In genomic region chr11:62791501-62792192, GRCh38 we compare ENCODE assay signal across 8 cellular contexts. TPM values are rescaled to one million over a fixed set of nuclear protein-coding genes. Genes with fewer than 3 reads are reported as not detected.
DNase-seq lines count a peak whose midpoint lies in the region; ATAC-seq and TF ChIP-seq lines count a peak whose summit lies in the region.

Gene TMEM223, minus strand, starts transcription at chr11:62792006. Its CDS starts 12 bp downstream, at chr11:62791994.

- peak within 1 kb of the TSS; percentile 87 for H3K4me3 ChIP-seq in AG10803 (ENCODE audit: low read length)
- H3K4me3 ChIP-seq in lower leg skin (ENCODE audit: low read depth, poor library complexity, severe bottlenecking): peak within 1 kb of the TSS; percentile 77

- peak; percentile 69 for ATAC-seq in GM19023 (IDR thresholded peaks at IDR 0.05; ENCODE audit: unreplicated experiment)
- ATAC-seq in HG03354 (IDR thresholded peaks at IDR 0.05; ENCODE audit: poor library complexity, severe bottlenecking, unreplicated experiment): peak; percentile 76

- DNase-seq in AG10803 (ENCODE audit: low read depth): peak; percentile 70
- peak; percentile 90 for DNase-seq in NCI-H69 (lab: John Stamatoyannopoulos, UW)
- peak; percentile 85 to 87 for DNase-seq in activated CD4-positive, alpha-beta T cell treated with anti-CD3 and anti-CD28 coated beads, Interleukin-2, amount 50 U/mL, for 4 hours
- DNase-seq in dermis microvascular lymphatic vessel endothelial cell (ENCODE audit: low read depth in 2 of 2): peak in 1 of 2 donors; percentile 78
- peak; percentile 79 to 97 for DNase-seq in lower leg skin (ENCODE audit: low spot score in 2 of 2)
- DNase-seq in stimulated activated CD4-positive, alpha-beta T cell treated with anti-CD3 and anti-CD28 coated beads, Interleukin-4, amount 100 ng/mL, for 48 hours (ENCODE audit: low read depth in 2 of 2): peak; percentile 86 to 90

- no peak for TF ChIP-seq POLR2A in lower leg skin (IDR thresholded peaks at IDR 0.05)

- TF ChIP-seq CTCF in AG10803 (conservative IDR thresholded peaks at IDR 0.05; ENCODE audit: low read length) (no peak), lower leg skin (IDR thresholded peaks at IDR 0.05) (no peak)

- intact Hi-C loops in lower leg skin (cut with DNase I; ENCODE audit: low total_unique reads): loop anchor here (10.0 kb wide), 1 partner anchor 63 kb away; no protein-coding TSS in a partner anchor

- WGBS in lower leg skin, 2 donors: 0% methylated on average over 48 to 54 of the region's 58 CpGs

RNA-seq across cellular contexts. Expression of gene TMEM223, which starts in this region (rescaled TPM):
- total RNA-seq in dermis microvascular lymphatic vessel endothelial cell (10.4 and 12.0 TPM in 2 replicates), lower leg skin (10 to 100 TPM; 12.9 to 41.4 (median 21.0) TPM)
